Comparison of ENCODE assay signal across 8 cellular contexts in genomic region chr2:181457741-181458425, GRCh38. TPM values are rescaled to one million over a fixed set of nuclear protein-coding genes. Genes with fewer than 3 reads are reported as not detected.
DNase-seq lines count a peak whose midpoint lies in the region; ATAC-seq lines count a peak whose summit lies in the region.

No MANE protein-coding gene starts in this region.

- peak overlapping the region; percentile 99 for H3K4me3 Mint-ChIP-seq in activated naive CD8-positive, alpha-beta T cell treated with anti-CD3 and anti-CD28 coated beads, Interleukin-2, amount 10 ng/mL, durations not matched to agents 7 days and 5 days

- no peaks in the 10 kb centered on the region for H3K9me3 Mint-ChIP-seq in activated naive CD8-positive, alpha-beta T cell treated with anti-CD3 and anti-CD28 coated beads, Interleukin-2, amount 10 ng/mL, durations not matched to agents 7 days and 5 days

- H3K4me1 Mint-ChIP-seq in activated naive CD8-positive, alpha-beta T cell treated with anti-CD3 and anti-CD28 coated beads, Interleukin-2, amount 10 ng/mL, durations not matched to agents 7 days and 5 days: peaks cover 46% of the 10 kb centered on the region

- peak overlapping the region; percentile 94 for H3K27ac Mint-ChIP-seq in activated naive CD8-positive, alpha-beta T cell treated with anti-CD3 and anti-CD28 coated beads, Interleukin-2, amount 10 ng/mL, durations not matched to agents 7 days and 5 days

- DNase-seq in SK-N-DZ (ENCODE audit: low spot score) (peak; percentile 23), NCI-H526 treated with DMSO at 0.1 percent for 48 hours (lab: John Stamatoyannopoulos, UW) (no peak), NCI-H2196 (lab: John Stamatoyannopoulos, UW; ENCODE audit: unreplicated experiment) (no peak)
- no peak for DNase-seq in activated naive CD8-positive, alpha-beta T cell treated with anti-CD3 and anti-CD28 coated beads, Interleukin-2, amount 10 ng/mL, durations not matched to agents 7 days and 5 days
- peak in 2 of 3 donors; percentile 30 to 49 for DNase-seq in stimulated activated CD4-positive, alpha-beta T cell treated with anti-CD3 and anti-CD28 coated beads, Interleukin-12 subunit alpha, Interleukin-12 subunit beta, amount 100 ng/mL, for 48 hours (ENCODE audit: low read depth in 2 of 3, low spot score in 1 of 3)

- POLR2A ChIA-PET in activated naive CD8-positive, alpha-beta T cell treated with anti-CD3 and anti-CD28 coated beads, Interleukin-2, amount 10 ng/mL, durations not matched to agents 7 days and 5 days (lab: Charles Lee): interaction anchor here (1.1 to 7.9 kb wide), 16 partner anchors 8 to 353 kb away, joined by 3 to 219 read pairs (median 6); no protein-coding TSS in a partner anchor

- peak overlapping the region; percentile 57 for H3K4me3 ChIP-seq in iPS-11a (ENCODE audit: low read depth, low read length)

- H3K36me3 Mint-ChIP-seq in activated naive CD8-positive, alpha-beta T cell treated with anti-CD3 and anti-CD28 coated beads, Interleukin-2, amount 10 ng/mL, durations not matched to agents 7 days and 5 days: peaks cover 42% of the 10 kb centered on the region

- no peaks in the 10 kb centered on the region for H3K27me3 Mint-ChIP-seq in activated naive CD8-positive, alpha-beta T cell treated with anti-CD3 and anti-CD28 coated beads, Interleukin-2, amount 10 ng/mL, durations not matched to agents 7 days and 5 days

- ATAC-seq in GM18873 (IDR thresholded peaks at IDR 0.05; ENCODE audit: low FRiP score, unreplicated experiment): peak; percentile 18
- ATAC-seq in HG03103 (IDR thresholded peaks at IDR 0.05; ENCODE audit: low read depth, unreplicated experiment): peak; percentile 17
- peak; percentile 5 for ATAC-seq in activated naive CD8-positive, alpha-beta T cell treated with anti-CD3 and anti-CD28 coated beads, Interleukin-2, amount 10 ng/mL, durations not matched to agents 7 days and 5 days (ENCODE audit: low read depth)

RNA-seq across cellular contexts. Expression of gene ITGA4, which starts 0.7 kb away (rescaled TPM):
- 4.0 and 8.1 TPM in 2 replicates for polyA plus RNA-seq in SK-N-DZ (2014; cell fraction: cytosol; rRNA removed)
- 9.9 and 10.9 TPM in 2 replicates for polyA plus RNA-seq in SK-N-DZ (2014; cell fraction: nucleus; rRNA removed)
- 100 to 1,000 TPM; 216 to 227 TPM for total RNA-seq in activated naive CD8-positive, alpha-beta T cell treated with anti-CD3 and anti-CD28 coated beads, Interleukin-2, amount 10 ng/mL, durations not matched to agents 7 days and 5 days

Comparison
In these comparisons a context has a peak if more than half of its experiments do, and no peak if none do; other contexts are left out.
1. DNase-seq: peak in SK-N-DZ (single experiment) and stimulated activated CD4-positive, alpha-beta T cell treated with anti-CD3 and anti-CD28 coated beads, Interleukin-12 subunit alpha, Interleukin-12 subunit beta, amount 100 ng/mL, for 48 hours (2 of 3); none in activated naive CD8-positive, alpha-beta T cell treated with anti-CD3 and anti-CD28 coated beads, Interleukin-2, amount 10 ng/mL, durations not matched to agents 7 days and 5 days (single experiment), NCI-H526 treated with DMSO at 0.1 percent for 48 hours (single experiment) and NCI-H2196 (single experiment).
2. Peak in every context shown above with its lines, with median percentiles within 50 percentile points of each other: ATAC-seq.